In the genomic region with DNA sequence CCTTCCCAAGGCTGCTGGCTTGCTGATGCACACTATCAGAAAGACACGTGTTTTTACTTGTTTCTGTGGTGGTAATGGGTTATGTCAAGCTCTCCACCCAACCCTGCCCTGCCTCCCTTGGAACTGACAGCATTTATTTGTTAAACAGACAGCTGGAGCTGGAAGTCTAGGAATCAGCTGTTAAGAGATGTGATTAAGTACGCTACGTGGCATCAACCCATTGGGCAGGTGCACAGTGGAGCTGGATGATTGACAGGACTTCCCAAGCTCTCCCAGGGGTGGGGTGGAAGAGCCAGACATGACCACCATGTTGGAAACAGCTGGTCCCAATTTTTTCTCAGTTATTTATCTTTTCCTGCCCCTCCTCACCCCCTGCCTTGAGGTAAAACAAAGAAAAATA, we compare ENCODE assay signal across 25 cellular contexts. TPM values are rescaled to one million over a fixed set of nuclear protein-coding genes. Genes with fewer than 3 reads are reported as not detected.
"Had no signal": no experiment of that assay in that cellular context is flagged by ENCODE, and none has a peak within 500 bp of the region (broad histone marks: within the 10 kb centered on the region; RNA-seq: fewer than 3 reads in every experiment).

No MANE protein-coding gene starts in this region.

- H3K27ac Mint-ChIP-seq: activated CD8-positive, alpha-beta T cell treated with anti-CD3 and anti-CD28 coated beads, Interleukin-2, amount 10 ng/mL, durations not matched to agents 7 days and 5 days; activated naive CD4-positive, alpha-beta T cell treated with anti-CD3 and anti-CD28 coated beads, Interleukin-2, amount 50 U/mL, for 72 hours; effector memory CD8-positive, alpha-beta T cell had no signal

- H3K4me3 ChIP-seq: ascending aorta, dorsolateral prefrontal cortex, gastrocnemius medialis, smooth muscle cell, upper lobe of left lung had no signal

- H3K27me3 ChIP-seq: ascending aorta, brain microvascular endothelial cell, gastrocnemius medialis, upper lobe of left lung had no signal

- H3K4me3 Mint-ChIP-seq: activated CD8-positive, alpha-beta T cell treated with anti-CD3 and anti-CD28 coated beads, Interleukin-2, amount 10 ng/mL, durations not matched to agents 7 days and 5 days; effector memory CD8-positive, alpha-beta T cell; neural crest cell had no signal

- ATAC-seq: activated CD8-positive, alpha-beta T cell treated with anti-CD3 and anti-CD28 coated beads, Interleukin-2, amount 10 ng/mL, durations not matched to agents 7 days and 5 days; activated naive CD4-positive, alpha-beta T cell treated with anti-CD3 and anti-CD28 coated beads, Interleukin-2, amount 50 U/mL, for 72 hours; effector memory CD8-positive, alpha-beta T cell; esophagus mucosa; gastrocnemius medialis; left cardiac atrium; sciatic nerve had no signal

- H3K4me1 ChIP-seq: ascending aorta, gastrocnemius medialis, upper lobe of left lung had no signal

- H3K36me3 ChIP-seq: ascending aorta, brain microvascular endothelial cell, gastrocnemius medialis, upper lobe of left lung, WERI-Rb-1 had no signal

- H3K9me3 Mint-ChIP-seq: neural crest cell had no signal

- H3K27ac ChIP-seq: ascending aorta, brain microvascular endothelial cell, dorsolateral prefrontal cortex, gastrocnemius medialis, upper lobe of left lung, WERI-Rb-1 had no signal

- DNase-seq: activated CD4-positive, alpha-beta T cell treated with anti-CD3 and anti-CD28 coated beads for 1 hour; activated CD4-positive, alpha-beta T cell treated with anti-CD3 and anti-CD28 coated beads, Interleukin-2, amount 50 U/mL, for 1 hour; activated CD8-positive, alpha-beta T cell treated with anti-CD3 and anti-CD28 coated beads, Interleukin-2, amount 10 ng/mL, durations not matched to agents 7 days and 5 days; activated gamma-delta T cell treated with Interleukin-2 at 50 U/mL for 16 hours; brain microvascular endothelial cell; central memory CD4-positive, alpha-beta T cell; dorsolateral prefrontal cortex; effector memory CD8-positive, alpha-beta T cell; gastrocnemius medialis; head of caudate nucleus; left cardiac atrium; occipital lobe; posterior cingulate gyrus; stimulated activated CD4-positive, alpha-beta T cell treated with anti-CD3 and anti-CD28 coated beads, Interleukin-2, amount 100 ng/mL, for 48 hours; stimulated activated naive CD4-positive, alpha-beta T cell treated with Interleukin-2 at 50 U/mL for 16 hours; T-helper 1 cell; upper lobe of left lung; WERI-Rb-1 had no signal

- H3K9me3 ChIP-seq: ascending aorta, gastrocnemius medialis, upper lobe of left lung had no signal

- H3K36me3 Mint-ChIP-seq: activated naive CD4-positive, alpha-beta T cell treated with anti-CD3 and anti-CD28 coated beads, Interleukin-2, amount 50 U/mL, for 72 hours had no signal

RNA-seq across cellular contexts. Expression of gene ADAMTS18, which starts 49.4 kb away (rescaled TPM):
- total RNA-seq: activated CD8-positive, alpha-beta T cell treated with anti-CD3 and anti-CD28 coated beads, Interleukin-2, amount 10 ng/mL, durations not matched to agents 7 days and 5 days; activated naive CD4-positive, alpha-beta T cell treated with anti-CD3 and anti-CD28 coated beads, Interleukin-2, amount 50 U/mL, for 72 hours; ascending aorta; esophagus mucosa had no signal
- polyA plus RNA-seq: liver had no signal
